16 cellular contexts compared by ENCODE assay signal in genomic region chr4:184450743-184451142, GRCh38. TPM values are rescaled to one million over a fixed set of nuclear protein-coding genes. Genes with fewer than 3 reads are reported as not detected.
DNase-seq lines count a peak whose midpoint lies in the region; TF ChIP-seq lines count a peak whose summit lies in the region.
"Had no signal": no experiment of that assay in that cellular context is flagged by ENCODE, and none has a peak within 500 bp of the region (broad histone marks: within the 10 kb centered on the region; RNA-seq: fewer than 3 reads in every experiment).

No MANE protein-coding gene starts in this region.

- peak overlapping the region; percentile 36 for H3K27ac Mint-ChIP-seq in chondrocyte (ENCODE audit: unreplicated experiment)
- no peak overlapping the region for H3K27ac Mint-ChIP-seq in activated T-helper 2 cell treated with anti-CD3 and anti-CD28 coated beads, Interferon-gamma antibody, Interleukin-2, Interleukin-4, amounts not matched to agents 10 μg/mL and 5 μg/mL and 100 μg/mL, durations not matched to agents 14 hours and 24 hours and 36 hours
- H3K27ac Mint-ChIP-seq: stimulated activated naive CD8-positive, alpha-beta T cell treated with anti-CD3 and anti-CD28 coated beads, Interleukin-15, amount 100 ng/mL, for 72 hours had no signal

- peaks cover 1% of the 10 kb centered on the region for H3K36me3 Mint-ChIP-seq in chondrocyte (ENCODE audit: low read depth)
- H3K36me3 Mint-ChIP-seq in activated T-helper 2 cell treated with anti-CD3 and anti-CD28 coated beads, Interferon-gamma antibody, Interleukin-2, Interleukin-4, amounts not matched to agents 10 μg/mL and 5 μg/mL and 100 μg/mL, durations not matched to agents 14 hours and 24 hours and 36 hours (ENCODE audit: low read depth), result peaks cover 51% of the 10 kb centered on the region

- no peak for TF ChIP-seq CTCF in HL-60 (IDR thresholded peaks at IDR 0.05; ENCODE audit: insufficient read depth, low read length)
- no peak for TF ChIP-seq CTCF in chondrocyte (IDR thresholded peaks at IDR 0.05)
- TF ChIP-seq CTCF in neutrophil (IDR thresholded peaks at IDR 0.05), result no peak

- no peak overlapping the region for H3K4me3 ChIP-seq in BLaER1 treated with 17β-estradiol and CSF1 and Interleukin-3, amounts not matched to agents 10 nM and 100 nM
- H3K4me3 ChIP-seq in HL-60 (replicated peaks; ENCODE audit: insufficient read depth, low read length) (no peak overlapping the region), neutrophil (ENCODE audit: low read depth in 1 of 2, low read length in 1 of 2) (no peak overlapping the region)
- H3K4me3 ChIP-seq: pancreas, smooth muscle cell had no signal

- peaks cover 88 to 96% (median 91%) of the 10 kb centered on the region in 10 experiments for H3K4me1 ChIP-seq in BLaER1 treated with 17β-estradiol and CSF1 and Interleukin-3, amounts not matched to agents 10 nM and 100 nM
- H3K4me1 ChIP-seq in neutrophil (ENCODE audit: control insufficient read depth in 1 of 2, insufficient read depth in 1 of 2, low read depth in 1 of 2, low read length in 1 of 2), result peaks cover 84 to 96% of the 10 kb centered on the region in 2 experiments

- peak overlapping the region; percentile 61 to 90 (median 79) for H3K4me2 ChIP-seq in BLaER1 treated with 17β-estradiol and CSF1 and Interleukin-3, amounts not matched to agents 10 nM and 100 nM

- H3K9me3 Mint-ChIP-seq in chondrocyte (ENCODE audit: low read depth), result no peaks in the 10 kb centered on the region
- no peaks in the 10 kb centered on the region for H3K9me3 Mint-ChIP-seq in activated T-helper 2 cell treated with anti-CD3 and anti-CD28 coated beads, Interferon-gamma antibody, Interleukin-2, Interleukin-4, amounts not matched to agents 10 μg/mL and 5 μg/mL and 100 μg/mL, durations not matched to agents 14 hours and 24 hours and 36 hours
- H3K9me3 Mint-ChIP-seq: stimulated activated naive CD8-positive, alpha-beta T cell treated with anti-CD3 and anti-CD28 coated beads, Interleukin-15, amount 100 ng/mL, for 72 hours had no signal

- peak overlapping the region in 9 of 11 experiments; percentile 13 to 70 (median 51); a peak in 14 of 22 replicates for H3K27ac ChIP-seq in BLaER1 treated with 17β-estradiol and CSF1 and Interleukin-3, amounts not matched to agents 10 nM and 100 nM
- H3K27ac ChIP-seq in HL-60 (replicated peaks) (peak overlapping the region; percentile 14), neutrophil (peak overlapping the region; percentile 86)
- H3K27ac ChIP-seq: pancreas had no signal

- 0 out of 22 replicates have a peak, but pooled peaks cover 0 to 2% (median 0%) of the 10 kb centered on the region in 11 experiments for H3K9me3 ChIP-seq in BLaER1 treated with 17β-estradiol and CSF1 and Interleukin-3, amounts not matched to agents 10 nM and 100 nM (replicated peaks in 1 of 11)
- H3K9me3 ChIP-seq in neutrophil, result no peaks in the 10 kb centered on the region
- H3K9me3 ChIP-seq: pancreas had no signal

- H3K36me3 ChIP-seq in BLaER1 treated with 17β-estradiol and CSF1 and Interleukin-3, amounts not matched to agents 10 nM and 100 nM, result peaks cover 0 to 19% (median 6%) of the 10 kb centered on the region in 11 experiments; a peak in 11 of 22 replicates
- H3K36me3 ChIP-seq in neutrophil, result peaks cover 11% of the 10 kb centered on the region
- H3K36me3 ChIP-seq: pancreas had no signal

- peak overlapping the region in 1 of 11 experiments; percentile 37; a peak in 1 of 22 replicates for H3K9ac ChIP-seq in BLaER1 treated with 17β-estradiol and CSF1 and Interleukin-3, amounts not matched to agents 10 nM and 100 nM

- H3K4me3 Mint-ChIP-seq in chondrocyte (ENCODE audit: unreplicated experiment), result no peak overlapping the region
- no peak overlapping the region for H3K4me3 Mint-ChIP-seq in activated T-helper 2 cell treated with anti-CD3 and anti-CD28 coated beads, Interferon-gamma antibody, Interleukin-2, Interleukin-4, amounts not matched to agents 10 μg/mL and 5 μg/mL and 100 μg/mL, durations not matched to agents 14 hours and 24 hours and 36 hours (ENCODE audit: low read depth)

- intact Hi-C loops in activated T-helper 2 cell treated with anti-CD3 and anti-CD28 coated beads, Interferon-gamma antibody, Interleukin-2, Interleukin-4, amounts not matched to agents 10 μg/mL and 5 μg/mL and 100 μg/mL, durations not matched to agents 14 hours and 24 hours and 36 hours (cut with micrococcal nuclease), result no loop called here

- H4K20me1 ChIP-seq in BLaER1 treated with 17β-estradiol and CSF1 and Interleukin-3, amounts not matched to agents 10 nM and 100 nM, result peaks cover 3 to 96% (median 60%) of the 10 kb centered on the region in 11 experiments; a peak in 20 of 22 replicates

- H3K4me1 Mint-ChIP-seq in chondrocyte (ENCODE audit: low read depth), result peaks cover 64% of the 10 kb centered on the region
- peaks cover 62% of the 10 kb centered on the region for H3K4me1 Mint-ChIP-seq in activated T-helper 2 cell treated with anti-CD3 and anti-CD28 coated beads, Interferon-gamma antibody, Interleukin-2, Interleukin-4, amounts not matched to agents 10 μg/mL and 5 μg/mL and 100 μg/mL, durations not matched to agents 14 hours and 24 hours and 36 hours (ENCODE audit: low read depth)

- DNase-seq in HL-60 (ENCODE audit: low read depth in 1 of 2, low spot score in 1 of 2), result no peak
- DNase-seq in chondrocyte (ENCODE audit: low spot score), result no peak
- no peak for DNase-seq in NCI-H2081 (lab: John Stamatoyannopoulos, UW)
- DNase-seq in stimulated activated CD4-positive, alpha-beta T cell treated with anti-CD3 and anti-CD28 coated beads, Interleukin-2, amount 100 ng/mL, for 24 hours, result no peak
- no peak for DNase-seq in EL
- DNase-seq in activated T-helper 2 cell treated with anti-CD3 and anti-CD28 coated beads, Interferon-gamma antibody, Interleukin-2, Interleukin-4, amounts not matched to agents 10 μg/mL and 5 μg/mL and 100 μg/mL, durations not matched to agents 14 hours and 24 hours and 36 hours (ENCODE audit: low spot score), result no peak
- DNase-seq: activated CD4-positive, CD25-positive, alpha-beta regulatory T cell; activated effector memory CD4-positive, alpha-beta T cell treated with anti-CD3 and anti-CD28 coated beads, Interleukin-2, amount 50 U/mL, for 16 hours; anterior cingulate cortex; DND-41; NCI-H187; pancreas; stimulated activated naive CD8-positive, alpha-beta T cell treated with anti-CD3 and anti-CD28 coated beads, Interleukin-15, amount 100 ng/mL, for 72 hours had no signal

- no peaks in the 10 kb centered on the region for H3K27me3 Mint-ChIP-seq in chondrocyte (ENCODE audit: low read depth)
- H3K27me3 Mint-ChIP-seq in activated T-helper 2 cell treated with anti-CD3 and anti-CD28 coated beads, Interferon-gamma antibody, Interleukin-2, Interleukin-4, amounts not matched to agents 10 μg/mL and 5 μg/mL and 100 μg/mL, durations not matched to agents 14 hours and 24 hours and 36 hours (ENCODE audit: low read depth), result no peaks in the 10 kb centered on the region
- H3K27me3 Mint-ChIP-seq: stimulated activated naive CD8-positive, alpha-beta T cell treated with anti-CD3 and anti-CD28 coated beads, Interleukin-15, amount 100 ng/mL, for 72 hours had no signal

- no peaks in the 10 kb centered on the region for H3K27me3 ChIP-seq in BLaER1 treated with 17β-estradiol and CSF1 and Interleukin-3, amounts not matched to agents 10 nM and 100 nM
- H3K27me3 ChIP-seq in HL-60 (ENCODE audit: insufficient read depth, poor library complexity, severe bottlenecking) (no peaks in the 10 kb centered on the region), neutrophil (no peaks in the 10 kb centered on the region)
- H3K27me3 ChIP-seq: pancreas had no signal

RNA-seq across cellular contexts. Expression of gene IRF2, which starts 23.6 kb away (rescaled TPM):
- total RNA-seq in chondrocyte, result 11.7 to 13.2 TPM (median 12.2 TPM) in 3 replicates
- total RNA-seq in activated T-helper 2 cell treated with anti-CD3 and anti-CD28 coated beads, Interferon-gamma antibody, Interleukin-2, Interleukin-4, amounts not matched to agents 10 μg/mL and 5 μg/mL and 100 μg/mL, durations not matched to agents 14 hours and 24 hours and 36 hours, result 47.6 and 53.2 TPM in 2 replicates

Comparison
In these comparisons a context has a peak if more than half of its experiments do, and no peak if none do; other contexts are left out.
1. H3K27ac ChIP-seq: peak in every context shown above with its lines; median percentile 86 in neutrophil; 51 in BLaER1 treated with 17β-estradiol and CSF1 and Interleukin-3, amounts not matched to agents 10 nM and 100 nM; 14 in HL-60.